1 cellular context compared by ENCODE assay signal in the genomic region with DNA sequence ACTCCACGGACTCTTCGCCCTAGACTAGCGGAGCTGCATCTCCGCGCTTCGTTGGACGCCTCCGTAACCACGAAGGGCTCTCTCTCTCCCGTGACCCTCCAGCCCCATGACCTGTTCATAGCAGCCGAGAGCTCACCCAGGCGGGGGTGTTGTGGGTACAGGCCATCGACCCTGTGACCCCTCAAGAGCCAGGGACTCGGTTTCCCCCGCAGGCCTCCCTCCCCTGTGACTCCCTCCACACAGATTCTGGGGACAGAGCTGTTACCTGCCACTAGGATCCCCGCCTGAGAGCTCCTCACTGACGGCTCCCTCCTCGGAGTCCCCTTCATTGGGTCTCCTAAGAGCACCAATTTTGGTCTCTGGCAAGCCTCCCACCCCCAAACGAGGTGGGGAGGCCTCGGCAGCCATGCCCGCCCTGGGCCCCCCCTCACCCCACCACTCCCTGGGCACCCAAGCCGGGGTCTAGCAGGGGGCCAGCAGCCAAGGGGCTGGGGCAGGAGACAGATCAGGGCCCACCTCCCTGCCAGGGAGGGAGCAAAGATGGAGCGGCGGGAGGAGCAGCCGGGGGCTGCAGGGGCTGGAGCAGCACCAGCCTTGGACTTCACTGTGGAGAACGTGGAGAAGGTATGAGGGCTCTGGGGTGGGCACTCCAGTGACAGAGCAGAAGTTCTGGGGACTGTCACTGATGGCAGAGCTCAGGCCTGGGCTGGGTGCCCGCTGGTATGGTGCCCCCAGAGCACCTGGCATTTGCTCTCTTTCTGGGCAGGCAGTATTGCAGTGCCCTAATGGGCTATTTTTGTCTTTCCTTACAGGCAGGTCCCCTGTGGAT.
TF ChIP-seq lines count a peak whose summit lies in the region.

No MANE protein-coding gene starts in this region.

TF ChIP-seq in IMR-90, 13 proteins besides CTCF, POLR2A, EP300 and RAD21:
- no peak for TF ChIP-seq CHD1 (IDR thresholded peaks at IDR 0.05; ENCODE audit: low read depth, low read length)
- TF ChIP-seq MXI1 (IDR thresholded peaks at IDR 0.05; ENCODE audit: borderline replicate concordance, low read depth, low read length), result no peak
- no peak for TF ChIP-seq CEBPB (IDR thresholded peaks at IDR 0.05; ENCODE audit: low read depth, low read length)
- TF ChIP-seq RFX5 (IDR thresholded peaks at IDR 0.05; ENCODE audit: low read depth, low read length), result no peak
- TF ChIP-seq MAFK (IDR thresholded peaks at IDR 0.05; ENCODE audit: low read depth, low read length), result no peak
- TF ChIP-seq, protein P1, sequence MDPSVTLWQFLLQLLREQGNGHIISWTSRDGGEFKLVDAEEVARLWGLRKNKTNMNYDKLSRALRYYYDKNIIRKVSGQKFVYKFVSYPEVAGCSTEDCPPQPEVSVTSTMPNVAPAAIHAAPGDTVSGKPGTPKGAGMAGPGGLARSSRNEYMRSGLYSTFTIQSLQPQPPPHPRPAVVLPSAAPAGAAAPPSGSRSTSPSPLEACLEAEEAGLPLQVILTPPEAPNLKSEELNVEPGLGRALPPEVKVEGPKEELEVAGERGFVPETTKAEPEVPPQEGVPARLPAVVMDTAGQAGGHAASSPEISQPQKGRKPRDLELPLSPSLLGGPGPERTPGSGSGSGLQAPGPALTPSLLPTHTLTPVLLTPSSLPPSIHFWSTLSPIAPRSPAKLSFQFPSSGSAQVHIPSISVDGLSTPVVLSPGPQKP (IDR thresholded peaks at IDR 0.05; ENCODE audit: borderline replicate concordance, low read depth, low read length), result no peak
- no peak for TF ChIP-seq RCOR1 (IDR thresholded peaks at IDR 0.05; ENCODE audit: insufficient replicate concordance, low read length)
- TF ChIP-seq NFE2L2 (IDR thresholded peaks at IDR 0.05; ENCODE audit: low read depth, low read length), result no peak
- TF ChIP-seq FOS (IDR thresholded peaks at IDR 0.05; ENCODE audit: low read depth, low read length), result no peak
- TF ChIP-seq BHLHE40 (IDR thresholded peaks at IDR 0.05; ENCODE audit: low read depth, low read length), result no peak
- no peak for TF ChIP-seq MAZ (IDR thresholded peaks at IDR 0.05; ENCODE audit: borderline replicate concordance, low read depth, low read length)
- TF ChIP-seq, protein P2, sequence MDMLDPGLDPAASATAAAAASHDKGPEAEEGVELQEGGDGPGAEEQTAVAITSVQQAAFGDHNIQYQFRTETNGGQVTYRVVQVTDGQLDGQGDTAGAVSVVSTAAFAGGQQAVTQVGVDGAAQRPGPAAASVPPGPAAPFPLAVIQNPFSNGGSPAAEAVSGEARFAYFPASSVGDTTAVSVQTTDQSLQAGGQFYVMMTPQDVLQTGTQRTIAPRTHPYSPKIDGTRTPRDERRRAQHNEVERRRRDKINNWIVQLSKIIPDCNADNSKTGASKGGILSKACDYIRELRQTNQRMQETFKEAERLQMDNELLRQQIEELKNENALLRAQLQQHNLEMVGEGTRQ (IDR thresholded peaks at IDR 0.05; ENCODE audit: low read depth, low read length), result no peak
- no peak for TF ChIP-seq SMC3 (IDR thresholded peaks at IDR 0.05; ENCODE audit: low read depth, low read length)
